Comparison of ENCODE assay signal across 21 cellular contexts in genomic region chr2:192159764-192160163, GRCh38. TPM values are rescaled to one million over a fixed set of nuclear protein-coding genes. Genes with fewer than 3 reads are reported as not detected.
"Had no signal": no experiment of that assay in that cellular context is flagged by ENCODE, and none has a peak within 500 bp of the region (broad histone marks: within the 10 kb centered on the region; RNA-seq: fewer than 3 reads in every experiment).

No MANE protein-coding gene starts in this region.

- H3K9me3 ChIP-seq: left ventricle myocardium inferior, psoas muscle, right atrium auricular region, spleen, upper lobe of right lung had no signal

- H3K4me3 ChIP-seq: left ventricle myocardium inferior, psoas muscle, right atrium auricular region, spleen, upper lobe of right lung had no signal

- H3K27me3 ChIP-seq: right atrium auricular region, spleen, upper lobe of right lung had no signal

- H3K27ac ChIP-seq: left ventricle myocardium inferior, psoas muscle, right atrium auricular region, spleen, upper lobe of right lung had no signal

- H3K4me3 Mint-ChIP-seq: activated CD4-positive, alpha-beta memory T cell treated with anti-CD3 and anti-CD28 coated beads, Interleukin-2, amount 10 ng/mL, durations not matched to agents 7 days and 5 days; activated CD4-positive, alpha-beta T cell treated with anti-CD3 and anti-CD28 coated beads, Interleukin-2, amount 10 ng/mL, durations not matched to agents 24 days and 14 days; activated naive CD4-positive, alpha-beta T cell treated with anti-CD3 and anti-CD28 coated beads, Interleukin-2, amount 10 ng/mL, durations not matched to agents 7 days and 5 days; activated T-cell treated with anti-CD3 and anti-CD28 coated beads, Interleukin-2, amount 50 U/mL, for 72 hours; mesothelial cell of epicardium; naive thymus-derived CD8-positive, alpha-beta T cell had no signal

- H3K27ac Mint-ChIP-seq: activated CD4-positive, alpha-beta memory T cell treated with anti-CD3 and anti-CD28 coated beads, Interleukin-2, amount 10 ng/mL, durations not matched to agents 7 days and 5 days; activated CD4-positive, alpha-beta T cell treated with anti-CD3 and anti-CD28 coated beads, Interleukin-2, amount 10 ng/mL, durations not matched to agents 24 days and 14 days; activated naive CD4-positive, alpha-beta T cell treated with anti-CD3 and anti-CD28 coated beads, Interleukin-2, amount 10 ng/mL, durations not matched to agents 7 days and 5 days; activated T-cell treated with anti-CD3 and anti-CD28 coated beads, Interleukin-2, amount 50 U/mL, for 72 hours; mesothelial cell of epicardium; naive thymus-derived CD8-positive, alpha-beta T cell had no signal

- ATAC-seq: esophagus mucosa; naive thymus-derived CD8-positive, alpha-beta T cell; psoas muscle; upper lobe of right lung had no signal

- DNase-seq: activated CD4-positive, alpha-beta memory T cell treated with anti-CD3 and anti-CD28 coated beads, Interleukin-2, amount 10 ng/mL, durations not matched to agents 7 days and 5 days; activated CD4-positive, alpha-beta T cell treated with anti-CD3 and anti-CD28 coated beads, Interleukin-2, amount 10 ng/mL, durations not matched to agents 24 days and 14 days; activated effector memory CD4-positive, alpha-beta T cell treated with anti-CD3 and anti-CD28 coated beads, Interleukin-2, amount 50 U/mL, for 16 hours; activated naive CD4-positive, alpha-beta T cell treated with anti-CD3 and anti-CD28 coated beads, Interleukin-2, amount 10 ng/mL, durations not matched to agents 7 days and 5 days; activated T-cell treated with anti-CD3 and anti-CD28 coated beads, Interleukin-2, amount 50 U/mL, for 72 hours; amygdala; effector memory CD4-positive, alpha-beta T cell; hippocampal formation; left ventricle myocardium inferior; mammary epithelial cell; naive thymus-derived CD8-positive, alpha-beta T cell; psoas muscle; spleen; stimulated activated CD4-positive, alpha-beta T cell treated with anti-CD3 and anti-CD28 coated beads, Interleukin-4, amount 100 ng/mL, for 24 hours; stimulated activated naive CD4-positive, alpha-beta T cell treated with Interleukin-2 at 50 U/mL for 16 hours; T-helper 9 cell; upper lobe of right lung had no signal

- H3K36me3 ChIP-seq: left ventricle myocardium inferior, right atrium auricular region, spleen, upper lobe of right lung had no signal

- H3K9me3 Mint-ChIP-seq: activated CD4-positive, alpha-beta memory T cell treated with anti-CD3 and anti-CD28 coated beads, Interleukin-2, amount 10 ng/mL, durations not matched to agents 7 days and 5 days; activated CD4-positive, alpha-beta T cell treated with anti-CD3 and anti-CD28 coated beads, Interleukin-2, amount 10 ng/mL, durations not matched to agents 24 days and 14 days; activated naive CD4-positive, alpha-beta T cell treated with anti-CD3 and anti-CD28 coated beads, Interleukin-2, amount 10 ng/mL, durations not matched to agents 7 days and 5 days; activated T-cell treated with anti-CD3 and anti-CD28 coated beads, Interleukin-2, amount 50 U/mL, for 72 hours; mesothelial cell of epicardium; naive thymus-derived CD8-positive, alpha-beta T cell had no signal

- H3K36me3 Mint-ChIP-seq: activated naive CD4-positive, alpha-beta T cell treated with anti-CD3 and anti-CD28 coated beads, Interleukin-2, amount 10 ng/mL, durations not matched to agents 7 days and 5 days; mesothelial cell of epicardium; naive thymus-derived CD8-positive, alpha-beta T cell had no signal

- H3K27me3 Mint-ChIP-seq: activated naive CD4-positive, alpha-beta T cell treated with anti-CD3 and anti-CD28 coated beads, Interleukin-2, amount 10 ng/mL, durations not matched to agents 7 days and 5 days had no signal

RNA-seq across cellular contexts. Expression of gene TMEFF2, which starts 35.0 kb away (rescaled TPM):
- total RNA-seq: activated CD4-positive, alpha-beta memory T cell treated with anti-CD3 and anti-CD28 coated beads, Interleukin-2, amount 10 ng/mL, durations not matched to agents 7 days and 5 days; activated CD4-positive, alpha-beta T cell treated with anti-CD3 and anti-CD28 coated beads, Interleukin-2, amount 10 ng/mL, durations not matched to agents 24 days and 14 days; activated T-cell treated with anti-CD3 and anti-CD28 coated beads, Interleukin-2, amount 50 U/mL, for 72 hours; esophagus mucosa; mammary epithelial cell; naive thymus-derived CD8-positive, alpha-beta T cell; spleen; T-helper 1 cell treated with Interleukin-12 subunit alpha and Interleukin-12 subunit beta and Interleukin-4 antibody, amounts not matched to agents 30 ng/mL and 1 ng/mL, for 36 hours; upper lobe of right lung had no signal
- polyA plus RNA-seq: mammary epithelial cell; naive thymus-derived CD8-positive, alpha-beta T cell; spleen had no signal
